ENCODE assay signal across 8 cellular contexts in the genomic region with DNA sequence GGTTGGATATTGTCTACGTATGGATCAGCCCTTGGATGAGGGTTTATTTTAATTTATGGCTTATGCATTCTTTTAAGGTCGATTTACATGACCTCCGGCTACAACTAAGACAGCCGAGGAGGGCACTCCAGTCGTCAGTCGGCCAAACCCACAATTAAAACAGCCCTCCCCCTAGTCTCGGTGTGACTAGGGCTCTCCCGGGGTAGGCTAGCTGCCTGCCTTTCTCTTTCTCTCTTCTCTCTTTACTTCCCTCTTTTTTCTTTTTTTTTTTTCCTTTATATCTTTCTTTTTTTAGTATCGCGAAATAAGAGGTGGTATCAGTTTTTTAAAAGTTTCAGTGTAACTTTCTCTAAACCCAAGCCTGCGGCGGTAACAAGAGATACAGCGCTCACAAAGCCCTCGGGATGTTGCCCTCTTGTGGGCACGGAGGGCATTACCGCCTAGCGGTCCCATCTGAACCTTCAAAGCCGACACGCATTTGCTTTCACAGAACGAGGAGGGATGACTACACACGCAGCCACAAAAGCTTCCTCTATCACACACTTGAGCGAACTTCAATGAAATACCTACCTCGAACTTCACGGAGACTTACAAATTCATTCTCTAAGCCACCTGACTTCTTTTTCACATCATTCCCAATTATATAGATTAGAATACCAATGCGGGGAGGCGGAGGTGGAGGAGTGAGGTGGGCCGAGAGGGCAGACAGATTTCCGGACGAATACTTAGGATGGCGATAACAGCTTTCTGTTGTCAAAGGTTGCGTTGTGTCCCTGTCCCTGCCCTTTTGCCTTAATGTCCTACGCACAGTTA.
A peak's percentile ranks its signal among the peaks of the same experiment; 100 is the strongest.
DNase-seq lines count a peak whose midpoint lies in the region; ATAC-seq, FAIRE-seq and TF ChIP-seq lines count a peak whose summit lies in the region.

No MANE protein-coding gene starts in this region.

- POLR2A ChIA-PET in CD8-positive, alpha-beta T cell (lab: Charles Lee), result interaction anchor here (0.6 kb wide), 1 partner anchor 13 kb away, joined by 3 read pairs; no protein-coding TSS in a partner anchor

- H3K36me3 Mint-ChIP-seq in CD8-positive, alpha-beta T cell, result no peaks in the 10 kb centered on the region
- H3K36me3 Mint-ChIP-seq in activated CD8-positive, alpha-beta memory T cell treated with anti-CD3 and anti-CD28 coated beads, Interleukin-2, amount 10 ng/mL, durations not matched to agents 7 days and 5 days, result peaks cover 5% of the 10 kb centered on the region

- CTCF ChIA-PET in CD8-positive, alpha-beta T cell (lab: Charles Lee), result interaction anchor here (1.0 to 1.1 kb wide), 2 partner anchors 16 to 22 kb away, joined by 3 read pairs; no protein-coding TSS in a partner anchor
- CTCF ChIA-PET in activated CD8-positive, alpha-beta memory T cell treated with anti-CD3 and anti-CD28 coated beads, Interleukin-2, amount 10 ng/mL, durations not matched to agents 7 days and 5 days (lab: Charles Lee), result interaction anchor here (0.6 to 3.8 kb wide), 4 partner anchors 8 to 587 kb away, joined by 3 to 23 read pairs (median 4); no protein-coding TSS in a partner anchor

- H3K4me1 ChIP-seq in CD8-positive, alpha-beta T cell (ENCODE audit: insufficient read depth, low read length), result peaks cover 35% of the 10 kb centered on the region
- H3K4me1 ChIP-seq in mesodermal cell (ENCODE audit: control insufficient read depth, insufficient read depth, low read length, poor library complexity, severe bottlenecking), result peaks cover 3% of the 10 kb centered on the region

- no peaks in the 10 kb centered on the region for H3K36me3 ChIP-seq in CD8-positive, alpha-beta T cell (ENCODE audit: insufficient read depth, low read length)
- H3K36me3 ChIP-seq in mesodermal cell (ENCODE audit: control insufficient read depth, insufficient read depth, low read length), result no peaks in the 10 kb centered on the region

- H3K9me3 Mint-ChIP-seq in CD8-positive, alpha-beta T cell, result no peaks in the 10 kb centered on the region
- no peaks in the 10 kb centered on the region for H3K9me3 Mint-ChIP-seq in activated CD8-positive, alpha-beta memory T cell treated with anti-CD3 and anti-CD28 coated beads, Interleukin-2, amount 10 ng/mL, durations not matched to agents 7 days and 5 days (ENCODE audit: low read depth)

- peaks cover 28% of the 10 kb centered on the region for H3K4me1 Mint-ChIP-seq in CD8-positive, alpha-beta T cell (ENCODE audit: low read depth)
- peaks cover 19% of the 10 kb centered on the region for H3K4me1 Mint-ChIP-seq in activated CD8-positive, alpha-beta memory T cell treated with anti-CD3 and anti-CD28 coated beads, Interleukin-2, amount 10 ng/mL, durations not matched to agents 7 days and 5 days

- H3K27me3 Mint-ChIP-seq in CD8-positive, alpha-beta T cell (ENCODE audit: low read depth), result peaks cover 48% of the 10 kb centered on the region
- peaks cover 49% of the 10 kb centered on the region for H3K27me3 Mint-ChIP-seq in activated CD8-positive, alpha-beta memory T cell treated with anti-CD3 and anti-CD28 coated beads, Interleukin-2, amount 10 ng/mL, durations not matched to agents 7 days and 5 days

- TF ChIP-seq CTCF in CD8-positive, alpha-beta T cell (IDR thresholded peaks at IDR 0.05), result peak; percentile 79

- ATAC-seq in CD8-positive, alpha-beta T cell, result peak; percentile 92
- ATAC-seq in GM19438 (IDR thresholded peaks at IDR 0.05; ENCODE audit: low read depth, unreplicated experiment), result peak; percentile 91
- ATAC-seq in HG03565 (IDR thresholded peaks at IDR 0.05; ENCODE audit: unreplicated experiment), result peak; percentile 95
- ATAC-seq in activated CD8-positive, alpha-beta memory T cell treated with anti-CD3 and anti-CD28 coated beads, Interleukin-2, amount 10 ng/mL, durations not matched to agents 7 days and 5 days, result peak; percentile 87

- H3K27me3 ChIP-seq in CD8-positive, alpha-beta T cell (ENCODE audit: insufficient read depth, low read length), result peaks cover 32% of the 10 kb centered on the region

- peak overlapping the region; percentile 37 for H3K27ac Mint-ChIP-seq in CD8-positive, alpha-beta T cell
- peak overlapping the region; percentile 50 for H3K27ac Mint-ChIP-seq in activated CD8-positive, alpha-beta memory T cell treated with anti-CD3 and anti-CD28 coated beads, Interleukin-2, amount 10 ng/mL, durations not matched to agents 7 days and 5 days

- H3K4me3 ChIP-seq in CD8-positive, alpha-beta T cell (ENCODE audit: low read depth, low read length), result peak overlapping the region; percentile 38
- peak overlapping the region; percentile 73 for H3K4me3 ChIP-seq in mesodermal cell (ENCODE audit: extremely low read depth, insufficient read depth, low read length, poor library complexity, severe bottlenecking)

- no peaks in the 10 kb centered on the region for H3K9me3 ChIP-seq in CD8-positive, alpha-beta T cell (ENCODE audit: low read length)
- H3K9me3 ChIP-seq in mesodermal cell (ENCODE audit: control insufficient read depth, low read length), result no peaks in the 10 kb centered on the region

- no peak overlapping the region for H3K27ac ChIP-seq in CD8-positive, alpha-beta T cell (ENCODE audit: low read depth, low read length)
- peak overlapping the region; percentile 68 for H3K27ac ChIP-seq in mesodermal cell (ENCODE audit: low read depth, low read length, severe bottlenecking)

- 0% methylated on average over 17 to 24 of the region's 32 CpGs for WGBS in mesodermal cell (ENCODE audit: insufficient coverage in 2 of 2), 2 experiments

- H3K4me3 Mint-ChIP-seq in CD8-positive, alpha-beta T cell, result peak overlapping the region; percentile 76
- peak overlapping the region; percentile 56 for H3K4me3 Mint-ChIP-seq in activated CD8-positive, alpha-beta memory T cell treated with anti-CD3 and anti-CD28 coated beads, Interleukin-2, amount 10 ng/mL, durations not matched to agents 7 days and 5 days

- intact Hi-C loops in CD8-positive, alpha-beta T cell (cut with DNase I, micrococcal nuclease), result loop anchor here (5.0 kb wide), 2 partner anchors 954 to 959 kb away; no protein-coding TSS in a partner anchor

- FAIRE-seq in endometrium (lab: Jason Lieb, UNC), result peak; percentile 92

- DNase-seq in CD8-positive, alpha-beta T cell, result peak; percentile 63 to 80 (median 76)
- DNase-seq in NCI-H82 treated with DMSO at 0.1 percent for 48 hours (lab: John Stamatoyannopoulos, UW; ENCODE audit: unreplicated experiment), result peak; percentile 42
- DNase-seq in activated CD8-positive, alpha-beta memory T cell treated with anti-CD3 and anti-CD28 coated beads, Interleukin-2, amount 10 ng/mL, durations not matched to agents 7 days and 5 days, result peak; percentile 89
- peak; percentile 70 for DNase-seq in stimulated activated CD8-positive, alpha-beta memory T cell treated with anti-CD3 and anti-CD28 coated beads, Interleukin-15, amount 100 ng/mL, for 24 hours (ENCODE audit: low read depth)
